ENCODE assay signal across 1 cellular context in the genomic region with DNA sequence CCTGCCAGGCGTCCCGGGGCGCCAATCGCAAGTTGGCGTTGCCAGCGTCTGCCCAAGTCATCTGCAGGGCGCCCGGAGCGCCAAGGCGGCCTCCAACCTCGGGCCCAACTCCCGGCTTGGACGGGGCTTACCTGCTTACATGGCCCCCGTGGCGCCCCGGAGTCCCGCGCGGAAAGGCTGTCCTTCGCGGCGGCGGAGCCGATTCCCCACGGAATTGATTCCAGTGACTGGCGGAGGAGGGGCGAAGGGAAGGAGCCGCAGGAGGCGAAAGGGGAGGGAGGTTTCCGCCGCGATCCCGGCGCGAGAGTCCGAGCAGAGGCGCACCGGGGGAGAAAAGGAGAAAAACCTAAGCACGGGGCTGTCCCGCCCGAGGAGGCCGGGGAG.
TF ChIP-seq lines count a peak whose summit lies in the region.

No MANE protein-coding gene starts in this region.

TF ChIP-seq in HEK293, 187 proteins besides CTCF, POLR2A, EP300 and RAD21 (continued from another document and continues in another):
- TF ChIP-seq, protein P1, sequence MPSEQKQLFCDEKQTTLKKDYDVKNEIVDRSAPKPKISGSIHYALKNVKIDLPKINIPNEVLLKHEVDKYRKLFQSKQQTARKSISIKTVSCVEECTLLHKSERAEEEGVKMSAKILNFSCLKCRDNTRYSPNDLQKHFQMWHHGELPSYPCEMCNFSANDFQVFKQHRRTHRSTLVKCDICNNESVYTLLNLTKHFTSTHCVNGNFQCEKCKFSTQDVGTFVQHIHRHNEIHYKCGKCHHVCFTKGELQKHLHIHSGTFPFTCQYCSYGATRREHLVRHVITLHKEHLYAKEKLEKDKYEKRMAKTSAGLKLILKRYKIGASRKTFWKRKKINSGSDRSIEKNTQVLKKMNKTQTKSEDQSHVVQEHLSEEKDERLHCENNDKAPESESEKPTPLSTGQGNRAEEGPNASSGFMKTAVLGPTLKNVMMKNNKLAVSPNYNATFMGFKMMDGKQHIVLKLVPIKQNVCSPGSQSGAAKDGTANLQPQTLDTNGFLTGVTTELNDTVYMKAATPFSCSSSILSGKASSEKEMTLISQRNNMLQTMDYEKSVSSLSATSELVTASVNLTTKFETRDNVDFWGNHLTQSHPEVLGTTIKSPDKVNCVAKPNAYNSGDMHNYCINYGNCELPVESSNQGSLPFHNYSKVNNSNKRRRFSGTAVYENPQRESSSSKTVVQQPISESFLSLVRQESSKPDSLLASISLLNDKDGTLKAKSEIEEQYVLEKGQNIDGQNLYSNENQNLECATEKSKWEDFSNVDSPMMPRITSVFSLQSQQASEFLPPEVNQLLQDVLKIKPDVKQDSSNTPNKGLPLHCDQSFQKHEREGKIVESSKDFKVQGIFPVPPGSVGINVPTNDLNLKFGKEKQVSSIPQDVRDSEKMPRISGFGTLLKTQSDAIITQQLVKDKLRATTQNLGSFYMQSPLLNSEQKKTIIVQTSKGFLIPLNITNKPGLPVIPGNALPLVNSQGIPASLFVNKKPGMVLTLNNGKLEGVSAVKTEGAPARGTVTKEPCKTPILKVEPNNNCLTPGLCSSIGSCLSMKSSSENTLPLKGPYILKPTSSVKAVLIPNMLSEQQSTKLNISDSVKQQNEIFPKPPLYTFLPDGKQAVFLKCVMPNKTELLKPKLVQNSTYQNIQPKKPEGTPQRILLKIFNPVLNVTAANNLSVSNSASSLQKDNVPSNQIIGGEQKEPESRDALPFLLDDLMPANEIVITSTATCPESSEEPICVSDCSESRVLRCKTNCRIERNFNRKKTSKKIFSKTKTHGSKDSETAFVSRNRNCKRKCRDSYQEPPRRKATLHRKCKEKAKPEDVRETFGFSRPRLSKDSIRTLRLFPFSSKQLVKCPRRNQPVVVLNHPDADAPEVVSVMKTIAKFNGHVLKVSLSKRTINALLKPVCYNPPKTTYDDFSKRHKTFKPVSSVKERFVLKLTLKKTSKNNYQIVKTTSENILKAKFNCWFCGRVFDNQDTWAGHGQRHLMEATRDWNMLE (tag by site-specific recombination; conservative IDR thresholded peaks at IDR 0.05; ENCODE audit: low read depth): no peak
- TF ChIP-seq, protein P2, sequence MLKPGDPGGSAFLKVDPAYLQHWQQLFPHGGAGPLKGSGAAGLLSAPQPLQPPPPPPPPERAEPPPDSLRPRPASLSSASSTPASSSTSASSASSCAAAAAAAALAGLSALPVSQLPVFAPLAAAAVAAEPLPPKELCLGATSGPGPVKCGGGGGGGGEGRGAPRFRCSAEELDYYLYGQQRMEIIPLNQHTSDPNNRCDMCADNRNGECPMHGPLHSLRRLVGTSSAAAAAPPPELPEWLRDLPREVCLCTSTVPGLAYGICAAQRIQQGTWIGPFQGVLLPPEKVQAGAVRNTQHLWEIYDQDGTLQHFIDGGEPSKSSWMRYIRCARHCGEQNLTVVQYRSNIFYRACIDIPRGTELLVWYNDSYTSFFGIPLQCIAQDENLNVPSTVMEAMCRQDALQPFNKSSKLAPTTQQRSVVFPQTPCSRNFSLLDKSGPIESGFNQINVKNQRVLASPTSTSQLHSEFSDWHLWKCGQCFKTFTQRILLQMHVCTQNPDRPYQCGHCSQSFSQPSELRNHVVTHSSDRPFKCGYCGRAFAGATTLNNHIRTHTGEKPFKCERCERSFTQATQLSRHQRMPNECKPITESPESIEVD (tag by site-specific recombination; IDR thresholded peaks at IDR 0.05): no peak
- TF ChIP-seq, protein P3, sequence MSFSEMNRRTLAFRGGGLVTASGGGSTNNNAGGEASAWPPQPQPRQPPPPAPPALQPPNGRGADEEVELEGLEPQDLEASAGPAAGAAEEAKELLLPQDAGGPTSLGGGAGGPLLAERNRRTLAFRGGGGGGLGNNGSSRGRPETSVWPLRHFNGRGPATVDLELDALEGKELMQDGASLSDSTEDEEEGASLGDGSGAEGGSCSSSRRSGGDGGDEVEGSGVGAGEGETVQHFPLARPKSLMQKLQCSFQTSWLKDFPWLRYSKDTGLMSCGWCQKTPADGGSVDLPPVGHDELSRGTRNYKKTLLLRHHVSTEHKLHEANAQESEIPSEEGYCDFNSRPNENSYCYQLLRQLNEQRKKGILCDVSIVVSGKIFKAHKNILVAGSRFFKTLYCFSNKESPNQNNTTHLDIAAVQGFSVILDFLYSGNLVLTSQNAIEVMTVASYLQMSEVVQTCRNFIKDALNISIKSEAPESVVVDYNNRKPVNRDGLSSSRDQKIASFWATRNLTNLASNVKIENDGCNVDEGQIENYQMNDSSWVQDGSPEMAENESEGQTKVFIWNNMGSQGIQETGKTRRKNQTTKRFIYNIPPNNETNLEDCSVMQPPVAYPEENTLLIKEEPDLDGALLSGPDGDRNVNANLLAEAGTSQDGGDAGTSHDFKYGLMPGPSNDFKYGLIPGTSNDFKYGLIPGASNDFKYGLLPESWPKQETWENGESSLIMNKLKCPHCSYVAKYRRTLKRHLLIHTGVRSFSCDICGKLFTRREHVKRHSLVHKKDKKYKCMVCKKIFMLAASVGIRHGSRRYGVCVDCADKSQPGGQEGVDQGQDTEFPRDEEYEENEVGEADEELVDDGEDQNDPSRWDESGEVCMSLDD (tag by site-specific recombination; IDR thresholded peaks at IDR 0.05): peak; percentile 50
- TF ChIP-seq ZNF274 (IDR thresholded peaks at IDR 0.05; ENCODE audit: low read length) (no peak), ZNF274 (tag by site-specific recombination; IDR thresholded peaks at IDR 0.05; ENCODE audit: borderline replicate concordance) (no peak), ZNF76 (tag by site-specific recombination; IDR thresholded peaks at IDR 0.05; ENCODE audit: borderline replicate concordance, low read depth) (peak; percentile 46), ZNF24 (tag by site-specific recombination; IDR thresholded peaks at IDR 0.05) (0 out of 2 replicates have a peak, but pooled peaks have one; percentile 15), ZNF138 (tag by site-specific recombination; IDR thresholded peaks at IDR 0.05; ENCODE audit: borderline replicate concordance) (no peak), ZNF335 (tag by site-specific recombination; conservative IDR thresholded peaks at IDR 0.05) (peak; percentile 80), ZNF184 (tag by site-specific recombination; IDR thresholded peaks at IDR 0.05) (no peak), ZNF311 (tag by site-specific recombination; IDR thresholded peaks at IDR 0.05; ENCODE audit: borderline replicate concordance) (no peak), ZXDB (tag by site-specific recombination; IDR thresholded peaks at IDR 0.05) (peak; percentile 68; the same call in 1 of the 2 replicates), ZNF670 (tag by site-specific recombination; IDR thresholded peaks at IDR 0.05; ENCODE audit: low read depth) (no peak), ZNF768 (tag by site-specific recombination; IDR thresholded peaks at IDR 0.05) (peak; percentile 32; the same call in 1 of the 2 replicates), REPIN1 (tag by site-specific recombination; IDR thresholded peaks at IDR 0.05; ENCODE audit: low read depth) (no peak), ZFP69B (tag by site-specific recombination; IDR thresholded peaks at IDR 0.05) (peak; percentile 24; the same call in 1 of the 2 replicates), ZNF302 (tag by site-specific recombination; IDR thresholded peaks at IDR 0.05; ENCODE audit: low read depth) (no peak), ZFP3 (tag by site-specific recombination; IDR thresholded peaks at IDR 0.05; ENCODE audit: low read depth) (no peak), YY1 (tag by site-specific recombination; IDR thresholded peaks at IDR 0.05) (no peak), ZNF16 (tag by site-specific recombination; IDR thresholded peaks at IDR 0.05; ENCODE audit: low read depth) (no peak), ZNF555 (tag by site-specific recombination; conservative IDR thresholded peaks at IDR 0.05) (no peak), GLIS1 (tag by site-specific recombination; IDR thresholded peaks at IDR 0.05) (peak; percentile 81), ZNF266 (tag by site-specific recombination; IDR thresholded peaks at IDR 0.05; ENCODE audit: low read depth) (no peak), ZNF175 (tag by site-specific recombination; IDR thresholded peaks at IDR 0.05) (no peak), ZNF585B (tag by site-specific recombination; IDR thresholded peaks at IDR 0.05) (no peak), KLF8 (tag by site-specific recombination; IDR thresholded peaks at IDR 0.05) (peak; percentile 33; the same call in 1 of the 2 replicates)
- TF ChIP-seq, protein P4, sequence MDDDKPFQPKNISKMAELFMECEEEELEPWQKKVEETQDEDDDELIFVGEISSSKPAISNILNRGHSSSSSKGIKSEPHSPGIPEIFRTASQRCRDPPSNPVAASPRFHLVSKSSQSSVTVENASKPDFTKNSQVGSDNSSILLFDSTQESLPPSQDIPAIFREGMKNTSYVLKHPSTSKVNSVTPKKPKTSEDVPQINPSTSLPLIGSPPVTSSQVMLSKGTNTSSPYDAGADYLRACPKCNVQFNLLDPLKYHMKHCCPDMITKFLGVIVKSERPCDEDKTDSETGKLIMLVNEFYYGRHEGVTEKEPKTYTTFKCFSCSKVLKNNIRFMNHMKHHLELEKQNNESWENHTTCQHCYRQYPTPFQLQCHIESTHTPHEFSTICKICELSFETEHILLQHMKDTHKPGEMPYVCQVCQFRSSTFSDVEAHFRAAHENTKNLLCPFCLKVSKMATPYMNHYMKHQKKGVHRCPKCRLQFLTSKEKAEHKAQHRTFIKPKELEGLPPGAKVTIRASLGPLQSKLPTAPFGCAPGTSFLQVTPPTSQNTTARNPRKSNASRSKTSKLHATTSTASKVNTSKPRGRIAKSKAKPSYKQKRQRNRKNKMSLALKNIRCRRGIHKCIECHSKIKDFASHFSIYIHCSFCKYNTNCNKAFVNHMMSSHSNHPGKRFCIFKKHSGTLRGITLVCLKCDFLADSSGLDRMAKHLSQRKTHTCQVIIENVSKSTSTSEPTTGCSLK (tag by site-specific recombination; IDR thresholded peaks at IDR 0.05): no peak
- TF ChIP-seq, protein P5, sequence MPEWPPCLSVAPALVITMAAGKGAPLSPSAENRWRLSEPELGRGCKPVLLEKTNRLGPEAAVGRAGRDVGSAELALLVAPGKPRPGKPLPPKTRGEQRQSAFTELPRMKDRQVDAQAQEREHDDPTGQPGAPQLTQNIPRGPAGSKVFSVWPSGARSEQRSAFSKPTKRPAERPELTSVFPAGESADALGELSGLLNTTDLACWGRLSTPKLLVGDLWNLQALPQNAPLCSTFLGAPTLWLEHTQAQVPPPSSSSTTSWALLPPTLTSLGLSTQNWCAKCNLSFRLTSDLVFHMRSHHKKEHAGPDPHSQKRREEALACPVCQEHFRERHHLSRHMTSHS (tag by site-specific recombination; IDR thresholded peaks at IDR 0.05): no peak
- TF ChIP-seq, protein P6, sequence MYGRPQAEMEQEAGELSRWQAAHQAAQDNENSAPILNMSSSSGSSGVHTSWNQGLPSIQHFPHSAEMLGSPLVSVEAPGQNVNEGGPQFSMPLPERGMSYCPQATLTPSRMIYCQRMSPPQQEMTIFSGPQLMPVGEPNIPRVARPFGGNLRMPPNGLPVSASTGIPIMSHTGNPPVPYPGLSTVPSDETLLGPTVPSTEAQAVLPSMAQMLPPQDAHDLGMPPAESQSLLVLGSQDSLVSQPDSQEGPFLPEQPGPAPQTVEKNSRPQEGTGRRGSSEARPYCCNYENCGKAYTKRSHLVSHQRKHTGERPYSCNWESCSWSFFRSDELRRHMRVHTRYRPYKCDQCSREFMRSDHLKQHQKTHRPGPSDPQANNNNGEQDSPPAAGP (tag by site-specific recombination; IDR thresholded peaks at IDR 0.05): peak; percentile 70; the same call in 1 of the 2 replicates
- TF ChIP-seq, protein P7, sequence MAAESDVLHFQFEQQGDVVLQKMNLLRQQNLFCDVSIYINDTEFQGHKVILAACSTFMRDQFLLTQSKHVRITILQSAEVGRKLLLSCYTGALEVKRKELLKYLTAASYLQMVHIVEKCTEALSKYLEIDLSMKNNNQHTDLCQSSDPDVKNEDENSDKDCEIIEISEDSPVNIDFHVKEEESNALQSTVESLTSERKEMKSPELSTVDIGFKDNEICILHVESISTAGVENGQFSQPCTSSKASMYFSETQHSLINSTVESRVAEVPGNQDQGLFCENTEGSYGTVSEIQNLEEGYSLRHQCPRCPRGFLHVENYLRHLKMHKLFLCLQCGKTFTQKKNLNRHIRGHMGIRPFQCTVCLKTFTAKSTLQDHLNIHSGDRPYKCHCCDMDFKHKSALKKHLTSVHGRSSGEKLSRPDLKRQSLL (tag by site-specific recombination; IDR thresholded peaks at IDR 0.05): no peak
- TF ChIP-seq, protein P8, sequence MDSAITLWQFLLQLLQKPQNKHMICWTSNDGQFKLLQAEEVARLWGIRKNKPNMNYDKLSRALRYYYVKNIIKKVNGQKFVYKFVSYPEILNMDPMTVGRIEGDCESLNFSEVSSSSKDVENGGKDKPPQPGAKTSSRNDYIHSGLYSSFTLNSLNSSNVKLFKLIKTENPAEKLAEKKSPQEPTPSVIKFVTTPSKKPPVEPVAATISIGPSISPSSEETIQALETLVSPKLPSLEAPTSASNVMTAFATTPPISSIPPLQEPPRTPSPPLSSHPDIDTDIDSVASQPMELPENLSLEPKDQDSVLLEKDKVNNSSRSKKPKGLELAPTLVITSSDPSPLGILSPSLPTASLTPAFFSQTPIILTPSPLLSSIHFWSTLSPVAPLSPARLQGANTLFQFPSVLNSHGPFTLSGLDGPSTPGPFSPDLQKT (IDR thresholded peaks at IDR 0.05; ENCODE audit: borderline replicate concordance, low read depth, low read length): no peak
- TF ChIP-seq, protein P9, sequence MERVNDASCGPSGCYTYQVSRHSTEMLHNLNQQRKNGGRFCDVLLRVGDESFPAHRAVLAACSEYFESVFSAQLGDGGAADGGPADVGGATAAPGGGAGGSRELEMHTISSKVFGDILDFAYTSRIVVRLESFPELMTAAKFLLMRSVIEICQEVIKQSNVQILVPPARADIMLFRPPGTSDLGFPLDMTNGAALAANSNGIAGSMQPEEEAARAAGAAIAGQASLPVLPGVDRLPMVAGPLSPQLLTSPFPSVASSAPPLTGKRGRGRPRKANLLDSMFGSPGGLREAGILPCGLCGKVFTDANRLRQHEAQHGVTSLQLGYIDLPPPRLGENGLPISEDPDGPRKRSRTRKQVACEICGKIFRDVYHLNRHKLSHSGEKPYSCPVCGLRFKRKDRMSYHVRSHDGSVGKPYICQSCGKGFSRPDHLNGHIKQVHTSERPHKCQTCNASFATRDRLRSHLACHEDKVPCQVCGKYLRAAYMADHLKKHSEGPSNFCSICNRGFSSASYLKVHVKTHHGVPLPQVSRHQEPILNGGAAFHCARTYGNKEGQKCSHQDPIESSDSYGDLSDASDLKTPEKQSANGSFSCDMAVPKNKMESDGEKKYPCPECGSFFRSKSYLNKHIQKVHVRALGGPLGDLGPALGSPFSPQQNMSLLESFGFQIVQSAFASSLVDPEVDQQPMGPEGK (tag by site-specific recombination; IDR thresholded peaks at IDR 0.05): peak; percentile 64
- TF ChIP-seq, protein P10, sequence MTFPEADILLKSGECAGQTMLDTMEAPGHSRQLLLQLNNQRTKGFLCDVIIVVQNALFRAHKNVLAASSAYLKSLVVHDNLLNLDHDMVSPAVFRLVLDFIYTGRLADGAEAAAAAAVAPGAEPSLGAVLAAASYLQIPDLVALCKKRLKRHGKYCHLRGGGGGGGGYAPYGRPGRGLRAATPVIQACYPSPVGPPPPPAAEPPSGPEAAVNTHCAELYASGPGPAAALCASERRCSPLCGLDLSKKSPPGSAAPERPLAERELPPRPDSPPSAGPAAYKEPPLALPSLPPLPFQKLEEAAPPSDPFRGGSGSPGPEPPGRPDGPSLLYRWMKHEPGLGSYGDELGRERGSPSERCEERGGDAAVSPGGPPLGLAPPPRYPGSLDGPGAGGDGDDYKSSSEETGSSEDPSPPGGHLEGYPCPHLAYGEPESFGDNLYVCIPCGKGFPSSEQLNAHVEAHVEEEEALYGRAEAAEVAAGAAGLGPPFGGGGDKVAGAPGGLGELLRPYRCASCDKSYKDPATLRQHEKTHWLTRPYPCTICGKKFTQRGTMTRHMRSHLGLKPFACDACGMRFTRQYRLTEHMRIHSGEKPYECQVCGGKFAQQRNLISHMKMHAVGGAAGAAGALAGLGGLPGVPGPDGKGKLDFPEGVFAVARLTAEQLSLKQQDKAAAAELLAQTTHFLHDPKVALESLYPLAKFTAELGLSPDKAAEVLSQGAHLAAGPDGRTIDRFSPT (tag by site-specific recombination; IDR thresholded peaks at IDR 0.05): peak; percentile 82; the same call in 1 of the 2 replicates
